ENCODE assay signal across 1 cellular context in the genomic region with DNA sequence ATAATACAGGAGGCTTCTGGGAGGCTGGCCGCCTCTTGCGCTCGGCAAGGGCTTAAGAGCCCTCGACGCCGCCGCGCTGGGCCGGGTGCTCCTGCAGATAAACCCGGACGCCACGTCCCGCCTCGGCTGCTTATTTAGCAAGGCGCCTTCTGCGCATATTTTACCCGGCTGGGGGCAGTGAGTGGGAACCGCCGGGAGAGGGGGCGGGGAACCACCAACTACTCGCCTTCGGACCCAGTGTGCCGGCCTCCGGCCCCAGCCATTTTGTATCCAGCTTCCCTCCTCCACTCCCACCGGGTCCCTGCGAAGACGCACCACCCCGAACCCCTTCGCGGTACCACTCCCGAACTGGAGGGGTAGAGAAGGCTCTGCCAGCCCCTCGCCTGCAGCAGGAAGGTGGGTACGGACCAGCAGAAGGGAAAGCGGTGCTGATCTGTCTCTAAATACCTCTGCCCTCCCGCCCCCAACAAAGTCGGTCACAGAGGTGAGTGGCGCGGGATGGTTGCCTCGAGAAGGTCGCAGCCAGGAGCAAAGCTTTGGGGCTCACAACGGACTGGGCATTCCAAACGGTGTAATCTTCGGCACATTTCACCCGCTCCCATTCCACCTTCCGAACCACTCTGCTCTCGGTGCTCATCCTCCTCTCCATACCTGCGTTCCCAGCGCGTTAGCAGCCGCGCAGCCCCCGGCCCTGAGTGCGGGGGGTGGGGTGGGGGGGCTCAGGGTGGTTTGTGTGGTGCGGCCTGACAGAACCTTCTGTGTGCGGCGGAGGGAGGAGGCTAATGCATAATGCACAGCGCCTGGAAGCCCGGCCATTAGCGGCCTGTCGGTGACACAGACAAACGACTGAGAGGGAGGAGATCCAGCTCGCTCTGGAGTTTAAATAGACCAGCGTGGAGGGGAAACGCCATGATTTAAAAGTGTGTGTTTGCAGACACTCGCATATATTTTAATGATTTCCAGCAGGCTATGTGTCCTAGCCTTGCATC.
TF ChIP-seq lines count a peak whose summit lies in the region.

No MANE protein-coding gene starts in this region.

TF ChIP-seq in IMR-90, 13 proteins besides CTCF, POLR2A, EP300 and RAD21:
- TF ChIP-seq NFE2L2 (IDR thresholded peaks at IDR 0.05; ENCODE audit: low read depth, low read length) (no peak), RFX5 (IDR thresholded peaks at IDR 0.05; ENCODE audit: low read depth, low read length) (no peak)
